Comparison of ENCODE assay signal across 22 cellular contexts in the genomic region with DNA sequence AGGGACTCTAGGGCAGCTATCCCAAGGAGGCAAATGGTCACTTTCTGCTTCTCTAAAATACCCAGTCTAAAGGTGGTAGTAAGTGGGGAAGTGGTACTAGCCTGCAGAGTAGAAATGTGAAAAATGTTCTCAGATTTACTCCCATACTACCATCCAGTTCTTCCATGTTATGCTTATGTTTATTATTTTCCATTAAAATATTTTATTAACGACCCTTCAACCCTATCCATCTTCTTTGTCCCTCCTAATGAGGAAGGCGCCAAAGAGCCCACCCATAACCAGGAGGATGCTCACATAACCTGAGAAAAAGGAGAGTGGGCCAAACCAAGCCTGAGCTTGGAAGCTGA.
DNase-seq lines count a peak whose midpoint lies in the region; ATAC-seq, FAIRE-seq and TF ChIP-seq lines count a peak whose summit lies in the region.
"Had no signal": no experiment of that assay in that cellular context is flagged by ENCODE, and none has a peak within 500 bp of the region (broad histone marks: within the 10 kb centered on the region; RNA-seq: fewer than 3 reads in every experiment).

No MANE protein-coding gene starts in this region.

- intact Hi-C loops in HepG2 (cut with micrococcal nuclease; ENCODE audit: unreplicated experiment) (loop anchor here (2.0 kb wide), 1 partner anchor 50 kb away; no protein-coding TSS in a partner anchor), right lobe of liver (cut with DNase I) (no loop called here)

- H3K27ac ChIP-seq in HepG2 (ENCODE audit: extremely low read length, insufficient read depth, low read length), result peak overlapping the region; percentile 82
- H3K27ac ChIP-seq in right lobe of liver, result no peak overlapping the region
- H3K27ac ChIP-seq in mesodermal cell (ENCODE audit: low read depth, low read length, severe bottlenecking), result peak overlapping the region; percentile 24
- peak overlapping the region; percentile 73 to 97 for H3K27ac ChIP-seq in thoracic aorta
- H3K27ac ChIP-seq: 22Rv1 had no signal

- 17% methylated on average over 2 of the region's 2 CpGs for WGBS in HepG2 (ENCODE audit: low lambda C conversion rate)
- WGBS in right lobe of liver (ENCODE audit: insufficient coverage, low coverage, low lambda C conversion rate, missing lambda C conversion rate), result 81% methylated on average over 2 of the region's 2 CpGs
- no CpG with 5 or more reads among the region's 2 CpGs for WGBS in mesodermal cell (ENCODE audit: insufficient coverage in 2 of 2), 2 experiments

- CTCF ChIA-PET in HepG2 (lab: Yijun Ruan, JAX; ENCODE audit: low intra/inter-chr PET ratio, low total read pairs), result no interaction called here

- H3K27me3 ChIP-seq in HepG2 (ENCODE audit: control insufficient read depth in 1 of 2, insufficient read depth in 2 of 2, low read length in 2 of 2) (no peaks in the 10 kb centered on the region), right lobe of liver (no peaks in the 10 kb centered on the region), thoracic aorta (replicated peaks; ENCODE audit: insufficient read depth) (no peaks in the 10 kb centered on the region)
- H3K27me3 ChIP-seq: BE2C; BLaER1 treated with 17β-estradiol and CSF1 and Interleukin-3, amounts not matched to agents 10 nM and 100 nM had no signal

- H3K79me2 ChIP-seq in HepG2 (ENCODE audit: insufficient read depth, low read length), result no peaks in the 10 kb centered on the region

- BruUV-seq in HepG2 (replicated peaks; lab: Mats Ljungman, UMichigan), result no TSS peak

- H4K20me1 ChIP-seq in HepG2 (ENCODE audit: insufficient read depth, low read length), result no peaks in the 10 kb centered on the region
- H4K20me1 ChIP-seq: BLaER1 treated with 17β-estradiol and CSF1 and Interleukin-3, amounts not matched to agents 10 nM and 100 nM had no signal

- TF ChIP-seq CTCF in HepG2 (CRISPR knock-in tag; IDR thresholded peaks at IDR 0.05) (no peak), right lobe of liver (IDR thresholded peaks at IDR 0.05) (no peak), thoracic aorta (IDR thresholded peaks at IDR 0.05) (no peak)

- no peak for FAIRE-seq in HepG2 (lab: Jason Lieb, UNC)
- FAIRE-seq: A204.1, GM12891, GM18507, H54 had no signal

- DNase-seq in HepG2 (ENCODE audit: low spot score) (no peak), right lobe of liver (no peak), thoracic aorta (ENCODE audit: low spot score) (no peak), NCI-H2227 (lab: John Stamatoyannopoulos, UW; ENCODE audit: unreplicated experiment) (no peak), AML-193 (lab: John Stamatoyannopoulos, UW) (no peak)
- DNase-seq: BE2C; Calu3; CD4-positive, alpha-beta T cell; COR-L47; DMS53; GF-D8; GOT3; HFFc6 had no signal

- no peak for TF ChIP-seq EP300 in HepG2 (IDR thresholded peaks at IDR 0.05; ENCODE audit: low read depth in 2 of 2, low read length in 2 of 2)
- TF ChIP-seq EP300 in HepG2 (CRISPR knock-in tag; IDR thresholded peaks at IDR 0.05; ENCODE audit: borderline replicate concordance), result no peak

- POLR2A ChIA-PET in HepG2 (lab: Yijun Ruan, JAX), result interaction anchor here (0.6 to 2.3 kb wide), 6 partner anchors 10 to 84 kb away, joined by 3 to 46 read pairs (median 4); no protein-coding TSS in a partner anchor

- in situ Hi-C loops in HepG2 (cut with HindIII; ENCODE audit: extremely low pct_ligation_motif_present, low pct_unique_long_range_greater_than_20kb), result loop anchor here (5.0 kb wide), 1 partner anchor 136 kb away; no protein-coding TSS in a partner anchor

- no peak overlapping the region for H2AFZ ChIP-seq in HepG2 (ENCODE audit: low read length)

- H3K9me3 ChIP-seq in HepG2 (ENCODE audit: low read length), result no peaks in the 10 kb centered on the region
- no peaks in the 10 kb centered on the region for H3K9me3 ChIP-seq in right lobe of liver
- no peaks in the 10 kb centered on the region for H3K9me3 ChIP-seq in mesodermal cell (ENCODE audit: control insufficient read depth, low read length)
- H3K9me3 ChIP-seq in thoracic aorta, result no peaks in the 10 kb centered on the region
- H3K9me3 ChIP-seq: BE2C; BLaER1 treated with 17β-estradiol and CSF1 and Interleukin-3, amounts not matched to agents 10 nM and 100 nM; HAP-1 had no signal

- H3K36me3 ChIP-seq in HepG2 (replicated peaks in 1 of 2; ENCODE audit: control insufficient read depth in 1 of 2, insufficient read depth in 2 of 2, low read length in 2 of 2), result peaks cover 0 to 1% of the 10 kb centered on the region in 2 experiments; a peak in 1 of 5 replicates
- no peaks in the 10 kb centered on the region for H3K36me3 ChIP-seq in right lobe of liver
- peaks cover 57% of the 10 kb centered on the region for H3K36me3 ChIP-seq in mesodermal cell (ENCODE audit: control insufficient read depth, insufficient read depth, low read length)
- no peaks in the 10 kb centered on the region for H3K36me3 ChIP-seq in thoracic aorta
- H3K36me3 ChIP-seq: BE2C; BLaER1 treated with 17β-estradiol and CSF1 and Interleukin-3, amounts not matched to agents 10 nM and 100 nM; HAP-1 had no signal

- TF ChIP-seq POLR2A in HepG2 (IDR thresholded peaks at IDR 0.05; ENCODE audit: insufficient read depth in 1 of 2, low read depth in 2 of 2, low read length in 2 of 2) (no peak), right lobe of liver (IDR thresholded peaks at IDR 0.05) (no peak)

- H3K4me3 ChIP-seq in HepG2 (replicated peaks in 1 of 3; ENCODE audit: insufficient read depth in 1 of 3, low read depth in 2 of 3, low read length in 3 of 3) (peak overlapping the region in 1 of 3 experiments; percentile 5; a peak in 1 of 6 replicates), right lobe of liver (no peak overlapping the region), mesodermal cell (ENCODE audit: extremely low read depth, insufficient read depth, low read length, poor library complexity, severe bottlenecking) (no peak overlapping the region), thoracic aorta (no peak overlapping the region)
- H3K4me3 ChIP-seq: BLaER1 treated with 17β-estradiol and CSF1 and Interleukin-3, amounts not matched to agents 10 nM and 100 nM; HAP-1 had no signal

- H3K9ac ChIP-seq in HepG2 (ENCODE audit: insufficient read depth, low read depth, low read length), result 0 out of 2 replicates have a peak overlapping the region, but pooled peaks have one; percentile 16
- H3K9ac ChIP-seq: BLaER1 treated with 17β-estradiol and CSF1 and Interleukin-3, amounts not matched to agents 10 nM and 100 nM had no signal

- H3K4me1 ChIP-seq in HepG2 (ENCODE audit: insufficient read depth, low read length) (peaks cover 83% of the 10 kb centered on the region), right lobe of liver (peaks cover 0 to 14% (median 0%) of the 10 kb centered on the region in 4 donors), mesodermal cell (ENCODE audit: control insufficient read depth, insufficient read depth, low read length, poor library complexity, severe bottlenecking) (peaks cover 83% of the 10 kb centered on the region), thoracic aorta (ENCODE audit: control insufficient read depth in 1 of 2, low read depth in 2 of 2) (peaks cover 83 to 98% of the 10 kb centered on the region in 2 donors)

- ATAC-seq in HepG2 (peak; percentile 12), right lobe of liver (no peak), thoracic aorta (ENCODE audit: insufficient number of reproducible peaks, low FRiP score, low read depth) (no peak), HG02610 (IDR thresholded peaks at IDR 0.05; ENCODE audit: unreplicated experiment) (no peak)

- H3K4me2 ChIP-seq in HepG2 (ENCODE audit: low read depth, low read length), result peak overlapping the region; percentile 75

- no peak for TF ChIP-seq RAD21 in HepG2 (CRISPR knock-in tag; IDR thresholded peaks at IDR 0.05)

TF ChIP-seq in HepG2, 621 proteins besides CTCF, POLR2A, EP300 and RAD21 (continues in another document):
- 0 out of 2 replicates have a peak, but pooled peaks have one; percentile 16 for TF ChIP-seq ZNF746 (CRISPR knock-in tag; IDR thresholded peaks at IDR 0.05)
- TF ChIP-seq MTF2 (CRISPR knock-in tag; IDR thresholded peaks at IDR 0.05; ENCODE audit: borderline replicate concordance), result 0 out of 2 replicates have a peak, but pooled peaks have one; percentile 39
- no peak for TF ChIP-seq ZNF292 (CRISPR knock-in tag; IDR thresholded peaks at IDR 0.05; ENCODE audit: borderline replicate concordance, low read depth)
- no peak for TF ChIP-seq ZNF737 (CRISPR knock-in tag; IDR thresholded peaks at IDR 0.05; ENCODE audit: borderline replicate concordance)
- TF ChIP-seq HOXD1 (CRISPR knock-in tag; IDR thresholded peaks at IDR 0.05), result peak; percentile 67; the same call in 1 of the 2 replicates
- TF ChIP-seq TERF1 (CRISPR knock-in tag; IDR thresholded peaks at IDR 0.05), result no peak
- TF ChIP-seq THAP9 (CRISPR knock-in tag; IDR thresholded peaks at IDR 0.05; ENCODE audit: borderline replicate concordance), result no peak

Comparison
In these comparisons a context has a peak if more than half of its experiments do, and no peak if none do; other contexts are left out.
1. H3K27ac ChIP-seq: peak in HepG2 (single experiment), mesodermal cell (single experiment) and thoracic aorta (2 of 2); none in right lobe of liver (0 of 3).